1 cellular context compared by ENCODE assay signal in the genomic region with DNA sequence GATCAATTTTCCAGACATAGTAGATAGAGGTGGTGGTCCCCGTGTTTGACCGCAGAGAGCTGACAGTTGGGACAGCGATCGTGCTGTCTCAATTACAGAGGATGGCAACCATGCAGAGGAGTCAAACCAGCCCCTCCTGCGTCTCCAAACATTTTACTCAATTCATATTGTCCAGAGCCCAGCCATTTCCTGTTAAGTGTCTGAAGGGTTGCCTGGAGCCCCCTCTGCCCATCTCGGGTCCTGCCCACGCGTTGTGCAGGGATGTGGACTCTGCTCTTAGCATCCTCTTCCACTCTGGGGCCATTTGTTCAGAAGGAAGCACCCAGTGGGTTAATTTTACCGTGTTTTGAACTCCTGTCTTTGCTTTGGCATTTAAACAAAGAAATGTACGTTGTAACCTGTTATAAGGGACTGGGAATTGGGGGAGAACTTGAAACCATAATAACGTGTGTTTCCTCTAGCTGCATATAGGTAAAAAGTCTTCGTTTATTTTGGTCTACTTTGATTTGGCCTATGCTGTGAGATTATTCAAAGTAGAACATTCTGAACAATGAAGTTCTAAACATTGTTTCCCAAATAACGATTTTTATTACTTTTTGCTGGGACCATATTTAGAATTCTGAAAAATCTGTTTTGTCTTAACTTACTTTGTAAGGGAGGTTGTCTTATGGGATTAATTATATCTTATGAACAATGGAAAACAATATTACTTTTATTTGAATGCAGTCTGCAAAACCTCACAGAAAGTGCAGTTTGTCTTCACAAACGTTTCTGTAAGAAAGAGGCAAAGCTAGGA.
TF ChIP-seq lines count a peak whose summit lies in the region.

No MANE protein-coding gene starts in this region.

TF ChIP-seq in H1, 55 proteins besides CTCF, POLR2A, EP300 and RAD21:
- TF ChIP-seq CBX5 (IDR thresholded peaks at IDR 0.05; ENCODE audit: low read depth, low read length) (no peak), GABPA (IDR thresholded peaks at IDR 0.05; ENCODE audit: borderline replicate concordance, insufficient read depth, low read length) (no peak), TCF12 (IDR thresholded peaks at IDR 0.05; ENCODE audit: low read depth, low read length) (no peak), BACH1 (IDR thresholded peaks at IDR 0.05; ENCODE audit: low read length) (no peak), POLR2AphosphoS5 (IDR thresholded peaks at IDR 0.05; ENCODE audit: low read depth, low read length) (no peak), RBBP5 (IDR thresholded peaks at IDR 0.05; ENCODE audit: borderline replicate concordance, low read depth, low read length) (no peak), SIRT6 (IDR thresholded peaks at IDR 0.05; ENCODE audit: low read length) (no peak), HDAC2 (IDR thresholded peaks at IDR 0.05; ENCODE audit: borderline replicate concordance in 1 of 2, low read depth in 2 of 2, low read length in 2 of 2) (no peak), EGR1 (IDR thresholded peaks at IDR 0.05; ENCODE audit: borderline replicate concordance, low read depth, low read length) (no peak), RFX5 (IDR thresholded peaks at IDR 0.05; ENCODE audit: borderline replicate concordance, low read depth, low read length) (no peak), RXRA (IDR thresholded peaks at IDR 0.05; ENCODE audit: insufficient read depth, low read depth, low read length) (no peak), BRCA1 (IDR thresholded peaks at IDR 0.05; ENCODE audit: low read depth, low read length) (no peak), MAFK (IDR thresholded peaks at IDR 0.05; ENCODE audit: low read depth, low read length) (no peak), KDM1A (IDR thresholded peaks at IDR 0.05; ENCODE audit: borderline replicate concordance, low read length) (no peak), KDM4A (IDR thresholded peaks at IDR 0.05; ENCODE audit: low read depth, low read length, severe bottlenecking) (no peak), TBP (IDR thresholded peaks at IDR 0.05; ENCODE audit: low read depth, low read length) (no peak), SIX5 (IDR thresholded peaks at IDR 0.05; ENCODE audit: low read depth, low read length) (no peak)
- TF ChIP-seq, protein P1, sequence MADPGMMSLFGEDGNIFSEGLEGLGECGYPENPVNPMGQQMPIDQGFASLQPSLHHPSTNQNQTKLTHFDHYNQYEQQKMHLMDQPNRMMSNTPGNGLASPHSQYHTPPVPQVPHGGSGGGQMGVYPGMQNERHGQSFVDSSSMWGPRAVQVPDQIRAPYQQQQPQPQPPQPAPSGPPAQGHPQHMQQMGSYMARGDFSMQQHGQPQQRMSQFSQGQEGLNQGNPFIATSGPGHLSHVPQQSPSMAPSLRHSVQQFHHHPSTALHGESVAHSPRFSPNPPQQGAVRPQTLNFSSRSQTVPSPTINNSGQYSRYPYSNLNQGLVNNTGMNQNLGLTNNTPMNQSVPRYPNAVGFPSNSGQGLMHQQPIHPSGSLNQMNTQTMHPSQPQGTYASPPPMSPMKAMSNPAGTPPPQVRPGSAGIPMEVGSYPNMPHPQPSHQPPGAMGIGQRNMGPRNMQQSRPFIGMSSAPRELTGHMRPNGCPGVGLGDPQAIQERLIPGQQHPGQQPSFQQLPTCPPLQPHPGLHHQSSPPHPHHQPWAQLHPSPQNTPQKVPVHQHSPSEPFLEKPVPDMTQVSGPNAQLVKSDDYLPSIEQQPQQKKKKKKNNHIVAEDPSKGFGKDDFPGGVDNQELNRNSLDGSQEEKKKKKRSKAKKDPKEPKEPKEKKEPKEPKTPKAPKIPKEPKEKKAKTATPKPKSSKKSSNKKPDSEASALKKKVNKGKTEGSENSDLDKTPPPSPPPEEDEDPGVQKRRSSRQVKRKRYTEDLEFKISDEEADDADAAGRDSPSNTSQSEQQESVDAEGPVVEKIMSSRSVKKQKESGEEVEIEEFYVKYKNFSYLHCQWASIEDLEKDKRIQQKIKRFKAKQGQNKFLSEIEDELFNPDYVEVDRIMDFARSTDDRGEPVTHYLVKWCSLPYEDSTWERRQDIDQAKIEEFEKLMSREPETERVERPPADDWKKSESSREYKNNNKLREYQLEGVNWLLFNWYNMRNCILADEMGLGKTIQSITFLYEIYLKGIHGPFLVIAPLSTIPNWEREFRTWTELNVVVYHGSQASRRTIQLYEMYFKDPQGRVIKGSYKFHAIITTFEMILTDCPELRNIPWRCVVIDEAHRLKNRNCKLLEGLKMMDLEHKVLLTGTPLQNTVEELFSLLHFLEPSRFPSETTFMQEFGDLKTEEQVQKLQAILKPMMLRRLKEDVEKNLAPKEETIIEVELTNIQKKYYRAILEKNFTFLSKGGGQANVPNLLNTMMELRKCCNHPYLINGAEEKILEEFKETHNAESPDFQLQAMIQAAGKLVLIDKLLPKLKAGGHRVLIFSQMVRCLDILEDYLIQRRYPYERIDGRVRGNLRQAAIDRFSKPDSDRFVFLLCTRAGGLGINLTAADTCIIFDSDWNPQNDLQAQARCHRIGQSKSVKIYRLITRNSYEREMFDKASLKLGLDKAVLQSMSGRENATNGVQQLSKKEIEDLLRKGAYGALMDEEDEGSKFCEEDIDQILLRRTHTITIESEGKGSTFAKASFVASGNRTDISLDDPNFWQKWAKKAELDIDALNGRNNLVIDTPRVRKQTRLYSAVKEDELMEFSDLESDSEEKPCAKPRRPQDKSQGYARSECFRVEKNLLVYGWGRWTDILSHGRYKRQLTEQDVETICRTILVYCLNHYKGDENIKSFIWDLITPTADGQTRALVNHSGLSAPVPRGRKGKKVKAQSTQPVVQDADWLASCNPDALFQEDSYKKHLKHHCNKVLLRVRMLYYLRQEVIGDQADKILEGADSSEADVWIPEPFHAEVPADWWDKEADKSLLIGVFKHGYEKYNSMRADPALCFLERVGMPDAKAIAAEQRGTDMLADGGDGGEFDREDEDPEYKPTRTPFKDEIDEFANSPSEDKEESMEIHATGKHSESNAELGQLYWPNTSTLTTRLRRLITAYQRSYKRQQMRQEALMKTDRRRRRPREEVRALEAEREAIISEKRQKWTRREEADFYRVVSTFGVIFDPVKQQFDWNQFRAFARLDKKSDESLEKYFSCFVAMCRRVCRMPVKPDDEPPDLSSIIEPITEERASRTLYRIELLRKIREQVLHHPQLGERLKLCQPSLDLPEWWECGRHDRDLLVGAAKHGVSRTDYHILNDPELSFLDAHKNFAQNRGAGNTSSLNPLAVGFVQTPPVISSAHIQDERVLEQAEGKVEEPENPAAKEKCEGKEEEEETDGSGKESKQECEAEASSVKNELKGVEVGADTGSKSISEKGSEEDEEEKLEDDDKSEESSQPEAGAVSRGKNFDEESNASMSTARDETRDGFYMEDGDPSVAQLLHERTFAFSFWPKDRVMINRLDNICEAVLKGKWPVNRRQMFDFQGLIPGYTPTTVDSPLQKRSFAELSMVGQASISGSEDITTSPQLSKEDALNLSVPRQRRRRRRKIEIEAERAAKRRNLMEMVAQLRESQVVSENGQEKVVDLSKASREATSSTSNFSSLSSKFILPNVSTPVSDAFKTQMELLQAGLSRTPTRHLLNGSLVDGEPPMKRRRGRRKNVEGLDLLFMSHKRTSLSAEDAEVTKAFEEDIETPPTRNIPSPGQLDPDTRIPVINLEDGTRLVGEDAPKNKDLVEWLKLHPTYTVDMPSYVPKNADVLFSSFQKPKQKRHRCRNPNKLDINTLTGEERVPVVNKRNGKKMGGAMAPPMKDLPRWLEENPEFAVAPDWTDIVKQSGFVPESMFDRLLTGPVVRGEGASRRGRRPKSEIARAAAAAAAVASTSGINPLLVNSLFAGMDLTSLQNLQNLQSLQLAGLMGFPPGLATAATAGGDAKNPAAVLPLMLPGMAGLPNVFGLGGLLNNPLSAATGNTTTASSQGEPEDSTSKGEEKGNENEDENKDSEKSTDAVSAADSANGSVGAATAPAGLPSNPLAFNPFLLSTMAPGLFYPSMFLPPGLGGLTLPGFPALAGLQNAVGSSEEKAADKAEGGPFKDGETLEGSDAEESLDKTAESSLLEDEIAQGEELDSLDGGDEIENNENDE (IDR thresholded peaks at IDR 0.05; ENCODE audit: insufficient replicate concordance, low read length), result no peak
- TF ChIP-seq, protein P2, sequence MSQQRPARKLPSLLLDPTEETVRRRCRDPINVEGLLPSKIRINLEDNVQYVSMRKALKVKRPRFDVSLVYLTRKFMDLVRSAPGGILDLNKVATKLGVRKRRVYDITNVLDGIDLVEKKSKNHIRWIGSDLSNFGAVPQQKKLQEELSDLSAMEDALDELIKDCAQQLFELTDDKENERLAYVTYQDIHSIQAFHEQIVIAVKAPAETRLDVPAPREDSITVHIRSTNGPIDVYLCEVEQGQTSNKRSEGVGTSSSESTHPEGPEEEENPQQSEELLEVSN (IDR thresholded peaks at IDR 0.05), result no peak
